Comparison of ENCODE assay signal across 15 cellular contexts in genomic region chr3:50156549-50156948, GRCh38. TPM values are rescaled to one million over a fixed set of nuclear protein-coding genes. Genes with fewer than 3 reads are reported as not detected.
DNase-seq lines count a peak whose midpoint lies in the region; ATAC-seq, FAIRE-seq and TF ChIP-seq lines count a peak whose summit lies in the region.
"Had no signal": no experiment of that assay in that cellular context is flagged by ENCODE, and none has a peak within 500 bp of the region (broad histone marks: within the 10 kb centered on the region; RNA-seq: fewer than 3 reads in every experiment).

No MANE protein-coding gene starts in this region.

- no peaks in the 10 kb centered on the region for H3K9me3 Mint-ChIP-seq in CD4-positive, alpha-beta T cell
- peaks cover 2% of the 10 kb centered on the region for H3K9me3 Mint-ChIP-seq in astrocyte (ENCODE audit: unreplicated experiment)
- H3K9me3 Mint-ChIP-seq: naive B cell; T-helper 1 cell treated with Interleukin-12 subunit alpha and Interleukin-12 subunit beta and Interleukin-4 antibody, amounts not matched to agents 30 μg/mL and 1 μg/mL, for 36 hours had no signal

- peak overlapping the region; percentile 62 for H3K9ac ChIP-seq in astrocyte (ENCODE audit: low read length)

- H4K20me1 ChIP-seq in astrocyte (ENCODE audit: insufficient read depth, low read length): no peaks in the 10 kb centered on the region

- no CpG with 5 or more reads among the region's 7 CpGs for WGBS in iPS DF 6.9 (ENCODE audit: insufficient coverage, insufficient read length)

- peak overlapping the region; percentile 73 for H3K4me3 Mint-ChIP-seq in CD4-positive, alpha-beta T cell
- H3K4me3 Mint-ChIP-seq in astrocyte (ENCODE audit: unreplicated experiment): peak overlapping the region; percentile 87

- no peaks in the 10 kb centered on the region for H3K36me3 Mint-ChIP-seq in CD4-positive, alpha-beta T cell (ENCODE audit: low read depth)
- no peaks in the 10 kb centered on the region for H3K36me3 Mint-ChIP-seq in astrocyte (ENCODE audit: low read depth, unreplicated experiment)
- H3K36me3 Mint-ChIP-seq: naive B cell had no signal

- no peak overlapping the region for H3K27ac ChIP-seq in CD4-positive, alpha-beta T cell (ENCODE audit: low read depth, low read length)
- no peak overlapping the region for H3K27ac ChIP-seq in astrocyte (ENCODE audit: low read depth, low read length)
- H3K27ac ChIP-seq in iPS DF 6.9 (ENCODE audit: low read length): no peak overlapping the region
- H3K27ac ChIP-seq: HL-60 had no signal

- POLR2A ChIA-PET in CD4-positive, alpha-beta T cell (lab: Charles Lee): no interaction called here

- no peaks in the 10 kb centered on the region for H3K36me3 ChIP-seq in astrocyte (ENCODE audit: insufficient read depth, low read length)
- H3K36me3 ChIP-seq in iPS DF 6.9 (ENCODE audit: control insufficient read depth, insufficient read depth, low read length): peaks cover 12% of the 10 kb centered on the region

- no peak for TF ChIP-seq CTCF in CD4-positive, alpha-beta T cell (IDR thresholded peaks at IDR 0.05)
- TF ChIP-seq CTCF in astrocyte (IDR thresholded peaks at IDR 0.05; ENCODE audit: insufficient read depth, low read depth, low read length): no peak

- FAIRE-seq in astrocyte (lab: Jason Lieb, UNC): no peak

- H3K79me2 ChIP-seq in astrocyte (ENCODE audit: insufficient read depth, low read length): no peaks in the 10 kb centered on the region

- H3K4me2 ChIP-seq in astrocyte (ENCODE audit: low read length): peak overlapping the region; percentile 86

- H3K27ac Mint-ChIP-seq in CD4-positive, alpha-beta T cell: no peak overlapping the region
- H3K27ac Mint-ChIP-seq in astrocyte (ENCODE audit: unreplicated experiment): no peak overlapping the region

- H3K4me1 ChIP-seq in astrocyte (ENCODE audit: insufficient read depth, low read length) (peaks cover 20% of the 10 kb centered on the region), iPS DF 6.9 (ENCODE audit: control insufficient read depth, insufficient read depth, low read length) (peaks cover 6% of the 10 kb centered on the region)

- intact Hi-C loops in CD4-positive, alpha-beta T cell (cut with DNase I, micrococcal nuclease): no loop called here

- H3K4me3 ChIP-seq in astrocyte (ENCODE audit: insufficient read depth, low read depth, low read length) (peak overlapping the region; percentile 52), iPS DF 6.9 (ENCODE audit: low read length) (peak overlapping the region; percentile 76; the same call in 1 of the 2 replicates)

- H3K27me3 Mint-ChIP-seq in CD4-positive, alpha-beta T cell: peaks cover 46% of the 10 kb centered on the region
- peaks cover 46% of the 10 kb centered on the region for H3K27me3 Mint-ChIP-seq in astrocyte (ENCODE audit: low read depth, unreplicated experiment)

- peaks cover 26% of the 10 kb centered on the region for H3K27me3 ChIP-seq in CD4-positive, alpha-beta T cell (ENCODE audit: control insufficient read depth, insufficient read depth, low read length)
- H3K27me3 ChIP-seq in astrocyte (ENCODE audit: insufficient read depth, low read length) (peaks cover 9% of the 10 kb centered on the region), iPS DF 6.9 (ENCODE audit: control insufficient read depth, insufficient read depth, low read length) (no peaks in the 10 kb centered on the region)

- DNase-seq in CD4-positive, alpha-beta T cell: no peak
- DNase-seq in astrocyte (ENCODE audit: low read depth) (no peak), iPS DF 6.9 (ENCODE audit: low read depth, low spot score) (no peak), retina (peak; percentile 46), mesenteric fat pad (ENCODE audit: low spot score) (no peak), NCI-H2081 treated with DMSO at 0.1 percent for 48 hours (lab: John Stamatoyannopoulos, UW) (no peak)
- DNase-seq: Calu3, GOT3, naive B cell, NCI-H226 had no signal

- no peak for ATAC-seq in CD4-positive, alpha-beta T cell (ENCODE audit: poor library complexity)
- ATAC-seq in GM21526 (IDR thresholded peaks at IDR 0.05; ENCODE audit: low FRiP score, unreplicated experiment) (no peak), GM21528 (IDR thresholded peaks at IDR 0.05; ENCODE audit: low FRiP score, unreplicated experiment) (no peak)

- peaks cover 22% of the 10 kb centered on the region for H3K4me1 Mint-ChIP-seq in CD4-positive, alpha-beta T cell (ENCODE audit: low read depth)
- H3K4me1 Mint-ChIP-seq in astrocyte (ENCODE audit: low read depth, unreplicated experiment): peaks cover 13% of the 10 kb centered on the region

- H3K9me3 ChIP-seq in CD4-positive, alpha-beta T cell (ENCODE audit: control insufficient read depth, low read length): no peaks in the 10 kb centered on the region
- H3K9me3 ChIP-seq in astrocyte (ENCODE audit: insufficient read depth, low read depth, low read length): no peaks in the 10 kb centered on the region
- no peaks in the 10 kb centered on the region for H3K9me3 ChIP-seq in iPS DF 6.9 (ENCODE audit: control insufficient read depth, insufficient read depth, low read length)

- peak overlapping the region; percentile 66 for H2AFZ ChIP-seq in astrocyte (ENCODE audit: low read depth, low read length)

- CTCF ChIA-PET in CD4-positive, alpha-beta T cell (lab: Charles Lee): interaction anchor here (1.2 kb wide), 1 partner anchor 38 kb away, joined by 3 read pairs; no protein-coding TSS in a partner anchor

RNA-seq across cellular contexts. Expression of gene SEMA3F, which starts 1.4 kb away (rescaled TPM):
- total RNA-seq in CD4-positive, alpha-beta T cell: 1 to 10 TPM in 1 of 2 experiments, under 1 TPM in 1; 0.22 to 1.1 TPM
- 5.1 and 6.6 TPM in 2 replicates for total RNA-seq in astrocyte
- total RNA-seq in mesenteric fat pad: 51.5 TPM

RNA-seq across cellular contexts. Expression of gene GNAT1, which starts 34.9 kb away (rescaled TPM):
- under 1 TPM; 0.11 to 0.28 TPM for total RNA-seq in CD4-positive, alpha-beta T cell
- not detected in 2 replicates for total RNA-seq in astrocyte
- total RNA-seq in mesenteric fat pad: not detected
- total RNA-seq: Calu3, dermis microvascular lymphatic vessel endothelial cell had no signal

RNA-seq across cellular contexts. Expression of gene SLC38A3, which starts 48.5 kb away (rescaled TPM):
- 1 to 10 TPM; 1.0 to 1.1 TPM for total RNA-seq in CD4-positive, alpha-beta T cell
- total RNA-seq in astrocyte: 0.68 and 1.9 TPM in 2 replicates
- 0.39 TPM for total RNA-seq in mesenteric fat pad
- total RNA-seq: Calu3 had no signal
